In genomic region chr20:31475472-31476312, GRCh38 we compare ENCODE assay signal across 12 cellular contexts. TPM values are rescaled to one million over a fixed set of nuclear protein-coding genes. Genes with fewer than 3 reads are reported as not detected.
DNase-seq lines count a peak whose midpoint lies in the region; ATAC-seq and TF ChIP-seq lines count a peak whose summit lies in the region.
"Had no signal": no experiment of that assay in that cellular context is flagged by ENCODE, and none has a peak within 500 bp of the region (broad histone marks: within the 10 kb centered on the region; RNA-seq: fewer than 3 reads in every experiment).

No MANE protein-coding gene starts in this region.

- no peak overlapping the region for H3K9ac ChIP-seq in MM.1S (ENCODE audit: low read length)

- H3K27ac ChIP-seq in MM.1S (ENCODE audit: low read length) (no peak overlapping the region), esophagus squamous epithelium (peak overlapping the region; percentile 42 to 83 (median 70)), lower lobe of right lung (peak overlapping the region; percentile 47), thoracic aorta (peak overlapping the region; percentile 56 to 62)

- H3K27me3 ChIP-seq in MM.1S (replicated peaks; ENCODE audit: insufficient read depth, low read length) (0 out of 2 replicates have a peak, but pooled peaks cover 9% of the 10 kb centered on the region), esophagus squamous epithelium (peaks cover 0 to 30% (median 0%) of the 10 kb centered on the region in 4 donors), lower lobe of right lung (ENCODE audit: low read depth) (peaks cover 24% of the 10 kb centered on the region), thoracic aorta (replicated peaks; ENCODE audit: insufficient read depth) (no peaks in the 10 kb centered on the region)

- intact Hi-C loops in esophagus squamous epithelium (cut with DNase I) (no loop called here), lower lobe of right lung (cut with DNase I) (no loop called here)

- no peaks in the 10 kb centered on the region for H3K79me2 ChIP-seq in MM.1S (ENCODE audit: low read length)

- H4K20me1 ChIP-seq in MM.1S (ENCODE audit: insufficient read depth, low read length), result no peaks in the 10 kb centered on the region

- H3K36me3 ChIP-seq in MM.1S (replicated peaks; ENCODE audit: insufficient read depth, low read length) (no peaks in the 10 kb centered on the region), esophagus squamous epithelium (no peaks in the 10 kb centered on the region), lower lobe of right lung (no peaks in the 10 kb centered on the region), thoracic aorta (no peaks in the 10 kb centered on the region)

- 0 out of 2 replicates have a peak overlapping the region, but pooled peaks have one; percentile 3 for H2AFZ ChIP-seq in MM.1S (ENCODE audit: low read length)

- in situ Hi-C loops in ACHN (cut with HindIII; ENCODE audit: low pct_ligation_motif_present, low pct_unique_long_range_greater_than_20kb, low sequenced_read_pairs), result no loop called here

- no peak for TF ChIP-seq POLR2A in esophagus squamous epithelium (IDR thresholded peaks at IDR 0.05)

- H3K4me1 ChIP-seq in MM.1S (ENCODE audit: low read length) (peaks cover 10% of the 10 kb centered on the region; the same call in 1 of the 2 replicates), esophagus squamous epithelium (peaks cover 7 to 26% (median 8%) of the 10 kb centered on the region in 3 donors), lower lobe of right lung (peaks cover 12% of the 10 kb centered on the region), thoracic aorta (ENCODE audit: control insufficient read depth in 1 of 2, low read depth in 2 of 2) (peaks cover 6 to 10% of the 10 kb centered on the region in 2 donors)

- ATAC-seq in lower lobe of right lung (peak; percentile 32 to 47), thoracic aorta (ENCODE audit: insufficient number of reproducible peaks, low FRiP score, low read depth) (no peak), GM19397 (IDR thresholded peaks at IDR 0.05; ENCODE audit: unreplicated experiment) (no peak)
- ATAC-seq: left colon had no signal

- H3K9me3 ChIP-seq in MM.1S (replicated peaks; ENCODE audit: insufficient read depth, low read length) (no peaks in the 10 kb centered on the region), esophagus squamous epithelium (no peaks in the 10 kb centered on the region), lower lobe of right lung (no peaks in the 10 kb centered on the region), thoracic aorta (no peaks in the 10 kb centered on the region)

- H3K4me2 ChIP-seq in MM.1S (ENCODE audit: low read depth, low read length), result peak overlapping the region; percentile 58

- no peaks in the 10 kb centered on the region for H3K9me2 ChIP-seq in MM.1S (replicated peaks; ENCODE audit: insufficient read depth, low read length)

- H3K4me3 ChIP-seq in MM.1S (ENCODE audit: low read length), result peak overlapping the region; percentile 31; the same call in 1 of the 2 replicates
- peak overlapping the region; percentile 12 to 65 (median 40) for H3K4me3 ChIP-seq in esophagus squamous epithelium
- peak overlapping the region; percentile 51 for H3K4me3 ChIP-seq in lower lobe of right lung
- peak overlapping the region; percentile 80 for H3K4me3 ChIP-seq in thoracic aorta

- 7 to 8% methylated on average over 2 to 7 of the region's 29 CpGs for WGBS in esophagus squamous epithelium, 2 donors

- DNase-seq in MM.1S (no peak), esophagus squamous epithelium (lab: John Stamatoyannopoulos, UW) (no peak), lower lobe of right lung (no peak), thoracic aorta (ENCODE audit: low spot score) (no peak), NCI-H2227 treated with DMSO at 0.1 percent for 48 hours (lab: John Stamatoyannopoulos, UW) (no peak), ACHN (no peak), NCI-H2227 (lab: John Stamatoyannopoulos, UW; ENCODE audit: unreplicated experiment) (no peak)
- DNase-seq: Caco-2 had no signal

- no peaks in the 10 kb centered on the region for H3F3A ChIP-seq in MM.1S (ENCODE audit: insufficient read depth, low read length)

- no peak for TF ChIP-seq CTCF in MM.1S (IDR thresholded peaks at IDR 0.05; ENCODE audit: low read length)
- TF ChIP-seq CTCF in esophagus squamous epithelium (IDR thresholded peaks at IDR 0.05), result no peak
- no peak for TF ChIP-seq CTCF in lower lobe of right lung (IDR thresholded peaks at IDR 0.05)
- no peak for TF ChIP-seq CTCF in thoracic aorta (IDR thresholded peaks at IDR 0.05)

RNA-seq across cellular contexts. Expression of gene REM1, which starts 0.6 kb away (rescaled TPM):
- total RNA-seq in esophagus squamous epithelium, result 1 to 10 TPM in 2 of 4 donors, under 1 TPM in 1, not detected in 1; 0.18 to 4.0 (median 1.3) TPM
- 2.3 TPM for total RNA-seq in lower lobe of right lung
- total RNA-seq in thoracic aorta, result 1 to 10 TPM; 4.3 TPM
- total RNA-seq: Caco-2, MCF 10A, progenitor cell of endocrine pancreas had no signal

RNA-seq across cellular contexts. Expression of gene DEFB124, which starts 0.8 kb away (rescaled TPM):
- not detected for total RNA-seq in esophagus squamous epithelium
- total RNA-seq in lower lobe of right lung, result not detected
- not detected for total RNA-seq in thoracic aorta
- total RNA-seq: Caco-2, left colon, MCF 10A, progenitor cell of endocrine pancreas had no signal

RNA-seq across cellular contexts. Expression of gene DEFB123, which starts 35.3 kb away (rescaled TPM):
- not detected for total RNA-seq in esophagus squamous epithelium
- not detected for total RNA-seq in lower lobe of right lung
- total RNA-seq in thoracic aorta, result not detected
- total RNA-seq: Caco-2, left colon, MCF 10A, progenitor cell of endocrine pancreas had no signal

RNA-seq across cellular contexts. Expression of gene HM13, which starts 38.5 kb away (rescaled TPM):
- 100 to 1,000 TPM in 2 of 4 donors, 10 to 100 TPM in 2; 76.3 to 162 (median 108) TPM for total RNA-seq in esophagus squamous epithelium
- total RNA-seq in lower lobe of right lung, result 134 TPM
- 10 to 100 TPM; 71.6 to 76.7 TPM for total RNA-seq in thoracic aorta

Comparison
In these comparisons a context has a peak if more than half of its experiments do, and no peak if none do; other contexts are left out.
1. ATAC-seq: peak in lower lobe of right lung (2 of 2); none in thoracic aorta (single experiment) and GM19397 (single experiment).
2. Peak in every context shown above with its lines, with median percentiles within 50 percentile points of each other: H3K4me3 ChIP-seq.